ENCODE assay signal across 15 cellular contexts in the genomic region with DNA sequence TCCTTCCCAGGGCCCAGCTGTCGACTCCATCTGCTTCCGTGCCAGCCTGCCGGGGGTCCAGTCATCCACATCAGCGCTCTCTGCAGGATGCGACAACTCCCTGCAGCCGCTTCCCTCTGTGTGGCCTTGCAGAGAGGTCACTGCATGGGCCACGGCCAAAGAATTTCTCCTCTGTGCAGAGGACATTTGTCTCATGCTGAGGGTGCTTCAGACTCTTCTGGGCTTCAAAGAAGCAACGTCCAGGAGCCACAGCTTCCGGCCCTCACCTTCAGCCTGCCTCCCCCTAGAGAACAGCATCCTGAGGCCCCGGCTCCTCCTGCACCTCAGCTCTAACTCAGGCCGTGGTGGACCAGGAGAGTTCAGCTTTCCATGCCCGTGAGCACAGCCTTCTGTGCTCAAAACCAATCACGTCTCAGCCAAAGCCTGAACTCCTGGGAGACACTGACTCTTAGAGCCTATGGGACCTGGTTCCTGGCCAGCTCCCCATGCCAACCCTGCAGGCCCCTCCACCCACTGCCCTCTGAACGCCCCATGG.
DNase-seq lines count a peak whose midpoint lies in the region; ATAC-seq and TF ChIP-seq lines count a peak whose summit lies in the region.
"Had no signal": no experiment of that assay in that cellular context is flagged by ENCODE, and none has a peak within 500 bp of the region (broad histone marks: within the 10 kb centered on the region; RNA-seq: fewer than 3 reads in every experiment).

No MANE protein-coding gene starts in this region.

- H3K27me3 ChIP-seq in WERI-Rb-1 (ENCODE audit: insufficient read depth, low read depth, severe bottlenecking) = no peaks in the 10 kb centered on the region
- H3K27me3 ChIP-seq in left lung = no peaks in the 10 kb centered on the region
- H3K27me3 ChIP-seq in spleen (replicated peaks in 1 of 7) = no peaks in the 10 kb centered on the region
- peaks cover 50% of the 10 kb centered on the region for H3K27me3 ChIP-seq in PC-3 (ENCODE audit: low read length)

- no peaks in the 10 kb centered on the region for H3K9me3 Mint-ChIP-seq in activated naive CD4-positive, alpha-beta T cell treated with anti-CD3 and anti-CD28 coated beads, Interleukin-2, amount 50 U/mL, for 24 hours
- no peaks in the 10 kb centered on the region for H3K9me3 Mint-ChIP-seq in activated naive CD4-positive, alpha-beta T cell treated with anti-CD3 and anti-CD28 coated beads for 36 hours
- H3K9me3 Mint-ChIP-seq: IgD-negative memory B cell had no signal

- POLR2A ChIA-PET in PC-3 (lab: Charles Lee; ENCODE audit: unreplicated experiment) = no interaction called here

- DNase-seq in activated naive CD4-positive, alpha-beta T cell treated with anti-CD3 and anti-CD28 coated beads for 36 hours = no peak
- DNase-seq in WERI-Rb-1 (peak; percentile 46), left lung (peak; percentile 19 to 46), spleen (peak; percentile 84), PC-3 (no peak), DMS79 treated with DMSO at 0.1 percent for 48 hours (lab: John Stamatoyannopoulos, UW) (no peak)
- DNase-seq: C1 segment of cervical spinal cord, EL, NCI-H1930, NCI-H2171 treated with DMSO at 0.1 percent for 48 hours, NCI-H510A had no signal

- H3K4me3 ChIP-seq in WERI-Rb-1 (ENCODE audit: low read depth, low read length) = no peak overlapping the region
- H3K4me3 ChIP-seq in left lung = no peak overlapping the region
- H3K4me3 ChIP-seq in spleen = no peak overlapping the region
- H3K4me3 ChIP-seq in PC-3 (ENCODE audit: low read length) = no peak overlapping the region

- TF ChIP-seq POLR2A in spleen (IDR thresholded peaks at IDR 0.05) = no peak

- intact Hi-C loops in activated naive CD4-positive, alpha-beta T cell treated with anti-CD3 and anti-CD28 coated beads for 36 hours (cut with micrococcal nuclease) = no loop called here
- intact Hi-C loops in left lung (cut with DNase I) (no loop called here), spleen (cut with DNase I; ENCODE audit: low total_unique reads) (loop anchor here (5.0 kb wide), 1 partner anchor 197 kb away; no protein-coding TSS in a partner anchor), PC-3 (cut with micrococcal nuclease) (no loop called here)

- no peaks in the 10 kb centered on the region for H3K9me3 ChIP-seq in WERI-Rb-1 (ENCODE audit: severe bottlenecking)
- no peaks in the 10 kb centered on the region for H3K9me3 ChIP-seq in left lung
- H3K9me3 ChIP-seq in spleen = no peaks in the 10 kb centered on the region
- H3K9me3 ChIP-seq in PC-3 (ENCODE audit: low read length) = no peaks in the 10 kb centered on the region

- H3K4me1 Mint-ChIP-seq in activated naive CD4-positive, alpha-beta T cell treated with anti-CD3 and anti-CD28 coated beads, Interleukin-2, amount 50 U/mL, for 24 hours = no peaks in the 10 kb centered on the region
- no peaks in the 10 kb centered on the region for H3K4me1 Mint-ChIP-seq in activated naive CD4-positive, alpha-beta T cell treated with anti-CD3 and anti-CD28 coated beads for 36 hours (ENCODE audit: low read depth)
- H3K4me1 Mint-ChIP-seq: IgD-negative memory B cell had no signal

- H3K27me3 Mint-ChIP-seq in activated naive CD4-positive, alpha-beta T cell treated with anti-CD3 and anti-CD28 coated beads, Interleukin-2, amount 50 U/mL, for 24 hours = no peaks in the 10 kb centered on the region
- H3K27me3 Mint-ChIP-seq in activated naive CD4-positive, alpha-beta T cell treated with anti-CD3 and anti-CD28 coated beads for 36 hours (ENCODE audit: low read depth) = no peaks in the 10 kb centered on the region
- H3K27me3 Mint-ChIP-seq: IgD-negative memory B cell had no signal

- no TSS peak for BruUV-seq in PC-3 (replicated peaks; lab: Mats Ljungman, UMichigan)

- no peaks in the 10 kb centered on the region for H3K36me3 ChIP-seq in WERI-Rb-1
- H3K36me3 ChIP-seq in left lung = no peaks in the 10 kb centered on the region
- H3K36me3 ChIP-seq in spleen = peaks cover 0 to 20% (median 0%) of the 10 kb centered on the region in 6 donors
- no peaks in the 10 kb centered on the region for H3K36me3 ChIP-seq in PC-3 (ENCODE audit: low read depth, low read length)

- no peaks in the 10 kb centered on the region for H4K20me1 ChIP-seq in PC-3 (ENCODE audit: low read length)

- H3K79me2 ChIP-seq in PC-3 (ENCODE audit: low read length) = no peaks in the 10 kb centered on the region

- no peaks in the 10 kb centered on the region for H3F3A ChIP-seq in PC-3 (ENCODE audit: low read length, unreplicated experiment)

- no peak overlapping the region for H3K4me2 ChIP-seq in PC-3 (ENCODE audit: low read length)

- H3K36me3 Mint-ChIP-seq in activated naive CD4-positive, alpha-beta T cell treated with anti-CD3 and anti-CD28 coated beads, Interleukin-2, amount 50 U/mL, for 24 hours = no peaks in the 10 kb centered on the region
- peaks cover 5% of the 10 kb centered on the region for H3K36me3 Mint-ChIP-seq in activated naive CD4-positive, alpha-beta T cell treated with anti-CD3 and anti-CD28 coated beads for 36 hours (ENCODE audit: low read depth)
- H3K36me3 Mint-ChIP-seq: IgD-negative memory B cell had no signal

- no peak overlapping the region for H3K27ac ChIP-seq in WERI-Rb-1
- no peak overlapping the region for H3K27ac ChIP-seq in left lung
- H3K27ac ChIP-seq in spleen = peak overlapping the region in 7 of 8 donors; percentile 3 to 77 (median 64)
- no peak overlapping the region for H3K27ac ChIP-seq in PC-3 (ENCODE audit: low read length)

- TF ChIP-seq CTCF in WERI-Rb-1 (IDR thresholded peaks at IDR 0.05; ENCODE audit: low read depth, low read length) (peak; percentile 40), left lung (IDR thresholded peaks at IDR 0.05) (no peak), spleen (IDR thresholded peaks at IDR 0.05 in 8 of 11, conservative IDR thresholded peaks at IDR 0.05 in 3 of 11) (peak in 4 of 11 experiments; percentile 15 to 18 (median 16)), PC-3 (conservative IDR thresholded peaks at IDR 0.05; ENCODE audit: low read depth, low read length) (no peak)

- H3K4me1 ChIP-seq in left lung (no peaks in the 10 kb centered on the region), spleen (peaks cover 0 to 31% (median 12%) of the 10 kb centered on the region in 6 donors), PC-3 (ENCODE audit: insufficient read depth, low read length) (no peaks in the 10 kb centered on the region)

- ATAC-seq in left lung (no peak), PC-3 (no peak), GM18511 (IDR thresholded peaks at IDR 0.05; ENCODE audit: unreplicated experiment) (no peak)
- ATAC-seq: HCT116 had no signal

- H2AFZ ChIP-seq in PC-3 (ENCODE audit: low read length) = no peak overlapping the region

- peak overlapping the region; percentile 77 for H3K27ac Mint-ChIP-seq in activated naive CD4-positive, alpha-beta T cell treated with anti-CD3 and anti-CD28 coated beads, Interleukin-2, amount 50 U/mL, for 24 hours
- H3K27ac Mint-ChIP-seq in activated naive CD4-positive, alpha-beta T cell treated with anti-CD3 and anti-CD28 coated beads for 36 hours = no peak overlapping the region
- H3K27ac Mint-ChIP-seq: IgD-negative memory B cell had no signal

- no peak overlapping the region for H3K4me3 Mint-ChIP-seq in activated naive CD4-positive, alpha-beta T cell treated with anti-CD3 and anti-CD28 coated beads, Interleukin-2, amount 50 U/mL, for 24 hours
- no peak overlapping the region for H3K4me3 Mint-ChIP-seq in activated naive CD4-positive, alpha-beta T cell treated with anti-CD3 and anti-CD28 coated beads for 36 hours

- H3K9ac ChIP-seq in PC-3 (ENCODE audit: low read length) = no peak overlapping the region

- H3K9me2 ChIP-seq in PC-3 (replicated peaks; ENCODE audit: low read length) = no peaks in the 10 kb centered on the region

- 59 to 70% (median 68%) methylated on average over 13 to 14 of the region's 14 CpGs for WGBS in spleen, 5 donors

- CTCF ChIA-PET in activated naive CD4-positive, alpha-beta T cell treated with anti-CD3 and anti-CD28 coated beads for 36 hours (lab: Charles Lee) = no interaction called here
- CTCF ChIA-PET in PC-3 (lab: Charles Lee) = no interaction called here

Comparison
In these comparisons a context has a peak if more than half of its experiments do, and no peak if none do; other contexts are left out.
1. DNase-seq: peak in WERI-Rb-1 (single experiment), left lung (2 of 2) and spleen (single experiment); none in activated naive CD4-positive, alpha-beta T cell treated with anti-CD3 and anti-CD28 coated beads for 36 hours (single experiment), PC-3 (single experiment) and DMS79 treated with DMSO at 0.1 percent for 48 hours (single experiment).
2. H3K27ac ChIP-seq: peak in spleen (7 of 8); none in WERI-Rb-1 (single experiment), left lung (0 of 2) and PC-3 (single experiment).